Comparison of ENCODE assay signal across 8 cellular contexts in the genomic region with DNA sequence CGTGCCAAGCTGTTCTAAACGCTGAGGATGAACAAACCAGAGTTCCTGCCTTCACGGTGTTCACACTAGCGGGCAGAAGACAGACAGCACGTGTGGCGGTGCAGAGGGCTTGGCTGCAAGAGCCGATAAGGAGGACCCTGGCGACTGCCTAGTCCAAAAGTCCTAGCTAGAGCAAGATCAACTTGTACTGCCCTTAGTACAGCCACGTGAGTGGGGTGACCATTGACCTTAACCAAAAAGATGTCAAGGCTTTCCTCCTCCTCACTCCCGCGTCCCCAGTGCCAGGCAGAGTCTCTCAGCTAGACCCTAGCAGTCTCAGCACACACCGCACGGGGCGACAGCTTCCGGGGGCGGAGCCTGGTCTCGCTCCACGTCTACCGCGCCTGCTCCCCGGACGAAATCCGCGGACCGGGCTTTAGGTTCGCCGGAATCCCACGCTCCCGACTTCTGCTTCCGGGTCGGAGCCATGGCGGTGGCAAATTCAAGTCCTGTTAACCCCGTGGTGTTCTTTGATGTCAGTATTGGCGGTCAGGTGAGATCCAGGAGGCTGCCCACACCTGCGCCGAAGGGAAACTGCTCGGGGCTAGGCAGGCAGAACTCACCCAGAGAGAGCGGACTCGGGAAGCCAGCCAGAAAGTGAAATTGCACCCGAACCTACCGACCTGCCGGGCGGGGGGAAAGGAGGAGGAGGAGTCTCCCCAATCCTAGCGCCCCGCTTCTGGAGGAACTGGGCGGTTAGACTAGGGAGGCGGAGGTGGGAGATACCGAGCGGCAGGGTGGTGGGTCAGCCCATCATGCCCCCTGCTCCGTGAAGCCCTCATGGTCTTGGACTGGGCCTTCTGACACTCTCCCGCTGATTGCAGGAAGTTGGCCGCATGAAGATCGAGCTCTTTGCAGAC. TPM values are rescaled to one million over a fixed set of nuclear protein-coding genes. Genes with fewer than 3 reads are reported as not detected.
DNase-seq lines count a peak whose midpoint lies in the region; ATAC-seq and TF ChIP-seq lines count a peak whose summit lies in the region.

PPIH (plus strand) TSS at position 443 of the 899 bp plus-strand sequence; CDS start at position 467, 24 bp downstream.

- intact Hi-C loops in breast epithelium (cut with DNase I; ENCODE audit: low total_unique reads), result loop anchor here (5.0 kb wide), 1 partner anchor 1009 kb away; no protein-coding TSS in a partner anchor

- peak; percentile 98 for ATAC-seq in GM18868 (IDR thresholded peaks at IDR 0.05; ENCODE audit: unreplicated experiment)
- ATAC-seq in HG03108 (IDR thresholded peaks at IDR 0.05; ENCODE audit: unreplicated experiment), result peak; percentile 96

- H3K27me3 ChIP-seq in breast epithelium (no peaks in the 10 kb centered on the region), skeletal muscle tissue (ENCODE audit: control insufficient read depth in 3 of 3, insufficient read depth in 3 of 3, low read length in 3 of 3) (no peaks in the 10 kb centered on the region)

- POLR2A ChIA-PET in AG04449 (lab: Yijun Ruan, JAX), result interaction anchor here (0.9 to 1.9 kb wide), 2 partner anchors 24 to 108 kb away, joined by 3 to 18 read pairs; partner anchors contain the start of gene YBX1

- DNase-seq in AG04449 (ENCODE audit: low read depth, low spot score), result peak; percentile 34
- DNase-seq in NCI-H2196 treated with DMSO at 0.1 percent for 48 hours (lab: John Stamatoyannopoulos, UW; ENCODE audit: unreplicated experiment), result peak; percentile 94
- peak; percentile 91 to 95 for DNase-seq in breast epithelium (ENCODE audit: low spot score in 2 of 2)

- peak within 1 kb of the TSS; percentile 93 for H3K4me3 ChIP-seq in AG04449 (ENCODE audit: low read depth, low read length)
- peak within 1 kb of the TSS; percentile 76 to 86 (median 77) for H3K4me3 ChIP-seq in breast epithelium
- peak within 1 kb of the TSS; percentile 93 for H3K4me3 ChIP-seq in iPS-18c (ENCODE audit: insufficient read depth, low read depth, low read length)
- H3K4me3 ChIP-seq in skeletal muscle tissue (ENCODE audit: low read length in 3 of 3), result peak within 1 kb of the TSS; percentile 95 to 99 (median 99)

- H3K36me3 ChIP-seq in breast epithelium, result no peaks in the 10 kb centered on the region
- H3K36me3 ChIP-seq in skeletal muscle tissue (ENCODE audit: control insufficient read depth in 3 of 3, insufficient read depth in 3 of 3, low read length in 3 of 3), result peaks cover 6 to 9% (median 7%) of the 10 kb centered on the region in 3 donors

- TF ChIP-seq POLR2A in breast epithelium (IDR thresholded peaks at IDR 0.05), result peak; percentile 14

- H3K9ac ChIP-seq in skeletal muscle tissue (ENCODE audit: low read depth in 1 of 3, low read length in 3 of 3), result peak within 1 kb of the TSS; percentile 90 to 92 (median 92)

- peak within 1 kb of the TSS; percentile 93 for H3K27ac ChIP-seq in VCaP
- H3K27ac ChIP-seq in breast epithelium, result peak within 1 kb of the TSS; percentile 69 to 91
- peak within 1 kb of the TSS; percentile 77 for H3K27ac ChIP-seq in skeletal muscle tissue (ENCODE audit: low read depth, low read length)

- H3K9me3 ChIP-seq in breast epithelium, result no peaks in the 10 kb centered on the region
- H3K9me3 ChIP-seq in iPS-18c (ENCODE audit: control insufficient read depth, insufficient read depth, low read length), result no peaks in the 10 kb centered on the region
- no peaks in the 10 kb centered on the region for H3K9me3 ChIP-seq in skeletal muscle tissue (ENCODE audit: control insufficient read depth in 3 of 3, low read length in 3 of 3)

- H3K4me1 ChIP-seq in breast epithelium (peaks cover 0 to 7% of the 10 kb centered on the region in 2 donors), skeletal muscle tissue (ENCODE audit: control insufficient read depth in 3 of 3, insufficient read depth in 3 of 3, low read length in 3 of 3) (peaks cover 13 to 18% (median 16%) of the 10 kb centered on the region in 3 donors)

- CTCF ChIA-PET in AG04449 (lab: Yijun Ruan, JAX), result interaction anchor here (0.6 to 1.8 kb wide), 6 partner anchors 15 to 511 kb away, joined by 3 to 4 read pairs (median 3); no protein-coding TSS in a partner anchor

- TF ChIP-seq CTCF in AG04449 (IDR thresholded peaks at IDR 0.05; ENCODE audit: insufficient read depth, low read length, missing control alignments) (peak; percentile 37), VCaP (conservative IDR thresholded peaks at IDR 0.05) (0 out of 2 replicates have a peak, but pooled peaks have one; percentile 13), breast epithelium (IDR thresholded peaks at IDR 0.05) (peak in 2 of 3 donors; percentile 47 to 58)

RNA-seq across cellular contexts. Expression of gene PPIH, which starts in this region (rescaled TPM):
- total RNA-seq in breast epithelium (10 to 100 TPM; 21.6 to 37.9 (median 24.6) TPM), skeletal muscle tissue (23.5 TPM)

Comparison
In these comparisons a context has a peak if more than half of its experiments do, and no peak if none do; other contexts are left out.
1. Peak in every context shown above with its lines: DNase-seq, ATAC-seq, H3K4me3 ChIP-seq and H3K27ac ChIP-seq.
2. DNase-seq: peak in every context shown above with its lines; median percentile 94 in NCI-H2196 treated with DMSO at 0.1 percent for 48 hours; 93 in breast epithelium; 34 in AG04449.